In the genomic region with DNA sequence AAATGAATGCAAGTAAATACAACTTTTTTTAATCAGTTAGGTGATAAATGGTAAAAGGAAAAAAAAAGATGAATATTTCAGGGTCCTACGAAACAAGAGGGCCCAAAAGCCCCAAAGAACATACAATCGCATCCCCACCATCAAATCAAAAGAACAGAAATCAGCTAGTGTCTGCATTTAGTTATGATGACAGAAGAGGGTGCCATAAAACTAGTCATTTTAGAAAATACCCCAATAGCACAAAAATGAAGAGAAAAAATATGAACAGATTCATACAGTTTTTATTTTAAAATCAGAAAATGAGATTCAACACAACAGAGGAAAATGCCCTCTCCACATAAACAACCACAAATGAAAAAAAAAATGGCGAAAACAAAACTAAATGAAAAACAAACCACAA, we compare ENCODE assay signal across 19 cellular contexts.
A peak's percentile ranks its signal among the peaks of the same experiment; 100 is the strongest.
DNase-seq lines count a peak whose midpoint lies in the region; ATAC-seq, FAIRE-seq and TF ChIP-seq lines count a peak whose summit lies in the region.
"Had no signal": no experiment of that assay in that cellular context is flagged by ENCODE, and none has a peak within 500 bp of the region (broad histone marks: within the 10 kb centered on the region; RNA-seq: fewer than 3 reads in every experiment).

No MANE protein-coding gene starts in this region.

- H3K27ac ChIP-seq in PC-3 (ENCODE audit: low read length) (no peak overlapping the region), heart left ventricle (no peak overlapping the region)

- H2AFZ ChIP-seq in PC-3 (ENCODE audit: low read length): no peak overlapping the region

- no peaks in the 10 kb centered on the region for H3K79me2 ChIP-seq in PC-3 (ENCODE audit: low read length)

- ATAC-seq in PC-3 (no peak), GM21786 (IDR thresholded peaks at IDR 0.05; ENCODE audit: unreplicated experiment) (no peak), heart left ventricle (no peak)
- ATAC-seq in stimulated activated memory B cell treated with anti-CD40 and anti-IgM and Interleukin-4, amounts not matched to agents 10 μg/mL and 1 μg/mL and 100 μg/mL, for 72 hours: no peak
- ATAC-seq: GM12878 had no signal

- peaks cover 7% of the 10 kb centered on the region for H3K4me1 Mint-ChIP-seq in osteocyte (ENCODE audit: unreplicated experiment)
- no peaks in the 10 kb centered on the region for H3K4me1 Mint-ChIP-seq in stimulated activated memory B cell treated with anti-CD40 and anti-IgM and Interleukin-4, amounts not matched to agents 10 μg/mL and 1 μg/mL and 100 μg/mL, for 72 hours

- H3K27ac Mint-ChIP-seq in osteocyte (ENCODE audit: unreplicated experiment): no peak overlapping the region
- no peak overlapping the region for H3K27ac Mint-ChIP-seq in stimulated activated memory B cell treated with anti-CD40 and anti-IgM and Interleukin-4, amounts not matched to agents 10 μg/mL and 1 μg/mL and 100 μg/mL, for 72 hours
- H3K27ac Mint-ChIP-seq: CD4-positive, alpha-beta T cell had no signal

- no peaks in the 10 kb centered on the region for H3K9me2 ChIP-seq in PC-3 (replicated peaks; ENCODE audit: low read length)

- FAIRE-seq in D721Med (lab: Jason Lieb, UNC): no peak
- FAIRE-seq in endometrium (lab: Jason Lieb, UNC): peak; percentile 21
- FAIRE-seq: GM12878 had no signal

- H3K4me3 ChIP-seq in PC-3 (ENCODE audit: low read length) (no peak overlapping the region), heart left ventricle (no peak overlapping the region)
- H3K4me3 ChIP-seq: GM12878 had no signal

- H3K27me3 ChIP-seq in PC-3 (ENCODE audit: low read length): no peaks in the 10 kb centered on the region
- no peaks in the 10 kb centered on the region for H3K27me3 ChIP-seq in heart left ventricle
- H3K27me3 ChIP-seq: BE2C had no signal

- H3K4me1 ChIP-seq in PC-3 (ENCODE audit: insufficient read depth, low read length): no peaks in the 10 kb centered on the region
- H3K4me1 ChIP-seq in heart left ventricle: no peaks in the 10 kb centered on the region
- H3K4me1 ChIP-seq: BE2C, Caco-2 had no signal

- intact Hi-C loops in PC-3 (cut with micrococcal nuclease) (loop anchor here (10.0 kb wide), 1 partner anchor 928 kb away; no protein-coding TSS in a partner anchor), heart left ventricle (cut with DNase I) (no loop called here)

- POLR2A ChIA-PET in PC-3 (lab: Charles Lee; ENCODE audit: unreplicated experiment): no interaction called here

- H3K36me3 ChIP-seq in PC-3 (ENCODE audit: low read depth, low read length) (no peaks in the 10 kb centered on the region), heart left ventricle (no peaks in the 10 kb centered on the region)
- H3K36me3 ChIP-seq: BE2C had no signal

- H3K9ac ChIP-seq in PC-3 (ENCODE audit: low read length): no peak overlapping the region

- no peak for TF ChIP-seq POLR2A in heart left ventricle (IDR thresholded peaks at IDR 0.05)

- CTCF ChIA-PET in PC-3 (lab: Charles Lee): no interaction called here

- TF ChIP-seq CTCF in D721Med (IDR thresholded peaks at IDR 0.05; ENCODE audit: insufficient read depth, missing control alignments): peak; percentile 23
- peak; percentile 41 for TF ChIP-seq CTCF in PC-3 (conservative IDR thresholded peaks at IDR 0.05; ENCODE audit: low read depth, low read length)
- peak; percentile 23 for TF ChIP-seq CTCF in osteocyte (IDR thresholded peaks at IDR 0.05)
- TF ChIP-seq CTCF in heart left ventricle (IDR thresholded peaks at IDR 0.05): no peak

- H4K20me1 ChIP-seq in PC-3 (ENCODE audit: low read length): no peaks in the 10 kb centered on the region

- H3F3A ChIP-seq in PC-3 (ENCODE audit: low read length, unreplicated experiment): no peaks in the 10 kb centered on the region

- H3K4me2 ChIP-seq in PC-3 (ENCODE audit: low read length): no peak overlapping the region

- 78 to 85% (median 81%) methylated on average over 3 of the region's 3 CpGs for WGBS in heart left ventricle, 4 donors

- no TSS peak for BruUV-seq in PC-3 (replicated peaks; lab: Mats Ljungman, UMichigan)

- no peaks in the 10 kb centered on the region for H3K9me3 ChIP-seq in PC-3 (ENCODE audit: low read length)
- no peaks in the 10 kb centered on the region for H3K9me3 ChIP-seq in heart left ventricle
- H3K9me3 ChIP-seq: BE2C, Caco-2 had no signal

- no peak for DNase-seq in D721Med (ENCODE audit: insufficient read length, low spot score)
- no peak for DNase-seq in PC-3
- DNase-seq in osteocyte (ENCODE audit: extremely low spot score, unreplicated experiment): no peak
- DNase-seq in NCI-H524 (lab: John Stamatoyannopoulos, UW): no peak
- no peak for DNase-seq in heart left ventricle
- DNase-seq: ACHN; BE2C; C1 segment of cervical spinal cord; Caco-2; CD4-positive, alpha-beta T cell; DMS 273 treated with DMSO at 0.1 percent for 48 hours; DMS53; DND-41; EL; H9 had no signal

- H3K36me3 Mint-ChIP-seq in osteocyte (ENCODE audit: unreplicated experiment): no peaks in the 10 kb centered on the region
- no peaks in the 10 kb centered on the region for H3K36me3 Mint-ChIP-seq in stimulated activated memory B cell treated with anti-CD40 and anti-IgM and Interleukin-4, amounts not matched to agents 10 μg/mL and 1 μg/mL and 100 μg/mL, for 72 hours

- H3K9me3 Mint-ChIP-seq in osteocyte (ENCODE audit: unreplicated experiment): no peaks in the 10 kb centered on the region
- peaks cover 4% of the 10 kb centered on the region for H3K9me3 Mint-ChIP-seq in stimulated activated memory B cell treated with anti-CD40 and anti-IgM and Interleukin-4, amounts not matched to agents 10 μg/mL and 1 μg/mL and 100 μg/mL, for 72 hours
- H3K9me3 Mint-ChIP-seq: CD4-positive, alpha-beta T cell; H9 had no signal

- H3K4me3 Mint-ChIP-seq in osteocyte (ENCODE audit: unreplicated experiment): no peak overlapping the region
- H3K4me3 Mint-ChIP-seq in stimulated activated memory B cell treated with anti-CD40 and anti-IgM and Interleukin-4, amounts not matched to agents 10 μg/mL and 1 μg/mL and 100 μg/mL, for 72 hours: no peak overlapping the region
- H3K4me3 Mint-ChIP-seq: CD4-positive, alpha-beta T cell; H9 had no signal

- no peaks in the 10 kb centered on the region for H3K27me3 Mint-ChIP-seq in osteocyte (ENCODE audit: unreplicated experiment)
- H3K27me3 Mint-ChIP-seq in stimulated activated memory B cell treated with anti-CD40 and anti-IgM and Interleukin-4, amounts not matched to agents 10 μg/mL and 1 μg/mL and 100 μg/mL, for 72 hours: no peaks in the 10 kb centered on the region
- H3K27me3 Mint-ChIP-seq: CD4-positive, alpha-beta T cell had no signal

Comparison
In these comparisons a context has a peak if more than half of its experiments do, and no peak if none do; other contexts are left out.
1. CTCF ChIP-seq: peak in D721Med (single experiment), PC-3 (single experiment) and osteocyte (single experiment); none in heart left ventricle (0 of 12).